In the genomic region with DNA sequence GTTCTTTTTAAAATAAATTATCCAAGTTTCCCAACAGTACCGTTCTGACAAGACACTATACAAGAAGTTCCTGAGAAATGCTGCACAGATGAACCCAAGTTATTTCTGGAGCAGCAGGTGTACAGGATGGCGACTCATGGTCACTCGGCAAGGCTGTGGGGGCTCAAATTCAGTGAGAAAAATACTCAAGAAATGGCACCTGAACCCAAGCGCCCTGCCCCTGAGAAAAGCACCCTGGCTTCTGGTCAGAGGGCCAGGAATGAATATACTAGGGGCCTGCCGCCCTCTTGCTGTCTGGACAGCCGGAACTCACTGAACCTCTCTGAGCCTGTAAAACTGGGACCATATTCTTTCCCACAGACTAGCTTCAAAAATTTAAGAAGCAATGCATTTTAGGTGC, we compare ENCODE assay signal across 9 cellular contexts. TPM values are rescaled to one million over a fixed set of nuclear protein-coding genes. Genes with fewer than 3 reads are reported as not detected.
DNase-seq lines count a peak whose midpoint lies in the region; ATAC-seq and TF ChIP-seq lines count a peak whose summit lies in the region.
"Had no signal": no experiment of that assay in that cellular context is flagged by ENCODE, and none has a peak within 500 bp of the region (broad histone marks: within the 10 kb centered on the region; RNA-seq: fewer than 3 reads in every experiment).

No MANE protein-coding gene starts in this region.

- H3K27me3 ChIP-seq in DND-41 (ENCODE audit: insufficient read depth, low read length, poor library complexity): no peaks in the 10 kb centered on the region
- H3K27me3 ChIP-seq in OCI-LY1 (ENCODE audit: insufficient read depth, low read length): no peaks in the 10 kb centered on the region
- H3K27me3 ChIP-seq in osteoblast (ENCODE audit: insufficient read depth, low read length): no peaks in the 10 kb centered on the region
- H3K27me3 ChIP-seq in uterus: no peaks in the 10 kb centered on the region

- H3K27me3 Mint-ChIP-seq in endothelial cell (ENCODE audit: unreplicated experiment): peaks cover 10% of the 10 kb centered on the region

- H3K27ac Mint-ChIP-seq in endothelial cell (ENCODE audit: unreplicated experiment): no peak overlapping the region

- TF ChIP-seq CTCF in DND-41 (IDR thresholded peaks at IDR 0.05; ENCODE audit: borderline replicate concordance, extremely low read depth, low read length, poor library complexity, severe bottlenecking): no peak
- TF ChIP-seq CTCF in OCI-LY1 (IDR thresholded peaks at IDR 0.05; ENCODE audit: low read length): no peak
- TF ChIP-seq CTCF in endothelial cell (IDR thresholded peaks at IDR 0.05; ENCODE audit: unreplicated experiment): no peak
- no peak for TF ChIP-seq CTCF in osteoblast (IDR thresholded peaks at IDR 0.05; ENCODE audit: extremely low read depth, low read depth, low read length)
- no peak for TF ChIP-seq CTCF in uterus (IDR thresholded peaks at IDR 0.05)

- H2AFZ ChIP-seq in DND-41 (ENCODE audit: low read depth, low read length) (no peak overlapping the region), OCI-LY1 (ENCODE audit: low read length) (no peak overlapping the region), osteoblast (ENCODE audit: low read length) (no peak overlapping the region)

- H3K9ac ChIP-seq in DND-41 (ENCODE audit: low read depth, low read length) (peak overlapping the region; percentile 67), OCI-LY1 (ENCODE audit: low read length) (peak overlapping the region; percentile 94)

- H3K4me3 Mint-ChIP-seq in endothelial cell (ENCODE audit: unreplicated experiment): peak overlapping the region; percentile 99

- peaks cover 9% of the 10 kb centered on the region; the same call in 1 of the 2 replicates for H3F3A ChIP-seq in OCI-LY1 (ENCODE audit: insufficient read depth, low read length)

- no peak overlapping the region; the same call in 1 of the 2 replicates for H3K27ac ChIP-seq in DND-41 (ENCODE audit: low read length)
- peak overlapping the region; percentile 98 for H3K27ac ChIP-seq in OCI-LY1 (ENCODE audit: low read depth, low read length, poor library complexity, severe bottlenecking)
- H3K27ac ChIP-seq in osteoblast (ENCODE audit: low read depth, low read length): no peak overlapping the region
- H3K27ac ChIP-seq in uterus: peak overlapping the region in 1 of 2 donors; percentile 98

- ATAC-seq in DND-41 (ENCODE audit: insufficient read depth, low read depth): no peak
- ATAC-seq in GM18517 (IDR thresholded peaks at IDR 0.05; ENCODE audit: unreplicated experiment): no peak

- H3K36me3 ChIP-seq in DND-41 (ENCODE audit: insufficient read depth, low read length) (peaks cover 6% of the 10 kb centered on the region; the same call in 1 of the 2 replicates), OCI-LY1 (ENCODE audit: insufficient read depth, low read length) (no peaks in the 10 kb centered on the region; the same call in 1 of the 2 replicates), osteoblast (ENCODE audit: insufficient read depth, low read length) (no peaks in the 10 kb centered on the region), uterus (no peaks in the 10 kb centered on the region)

- H3K36me3 Mint-ChIP-seq in endothelial cell (ENCODE audit: low read depth, unreplicated experiment): peaks cover 19% of the 10 kb centered on the region

- no peak for TF ChIP-seq POLR2A in uterus (IDR thresholded peaks at IDR 0.05)

- H3K4me2 ChIP-seq in DND-41 (ENCODE audit: insufficient read depth, low read length) (peak overlapping the region; percentile 87), OCI-LY1 (ENCODE audit: low read length) (peak overlapping the region; percentile 89), osteoblast (ENCODE audit: insufficient read depth, low read length) (peak overlapping the region; percentile 99)

- H3K4me1 ChIP-seq in DND-41 (ENCODE audit: insufficient read depth, low read length) (peaks cover 53% of the 10 kb centered on the region), OCI-LY1 (ENCODE audit: insufficient read depth, low read length, severe bottlenecking) (peaks cover 68% of the 10 kb centered on the region), osteoblast (ENCODE audit: insufficient read depth, low read length) (peaks cover 34% of the 10 kb centered on the region), uterus (peaks cover 5 to 8% of the 10 kb centered on the region in 2 donors)

- H3K4me1 Mint-ChIP-seq in endothelial cell (ENCODE audit: unreplicated experiment): peaks cover 56% of the 10 kb centered on the region

- intact Hi-C loops in uterus (cut with DNase I; ENCODE audit: low total_unique reads): no loop called here

- DNase-seq in DND-41: no peak
- no peak for DNase-seq in endothelial cell (ENCODE audit: low spot score)
- DNase-seq in osteoblast (ENCODE audit: insufficient read length, low spot score, missing footprints): no peak
- DNase-seq in SHP77 (lab: John Stamatoyannopoulos, UW): no peak
- no peak for DNase-seq in stimulated activated CD4-positive, alpha-beta T cell treated with anti-CD3 and anti-CD28 coated beads, Interleukin-4, amount 100 ng/mL, for 24 hours
- no peak for DNase-seq in uterus
- DNase-seq: NCI-H187 treated with DMSO at 0.1 percent for 48 hours had no signal

- peaks cover 51% of the 10 kb centered on the region for H4K20me1 ChIP-seq in DND-41 (ENCODE audit: insufficient read depth, low read length)
- no peaks in the 10 kb centered on the region for H4K20me1 ChIP-seq in OCI-LY1 (ENCODE audit: insufficient read depth, low read length)
- H4K20me1 ChIP-seq in osteoblast (ENCODE audit: insufficient read depth, low read length): peaks cover 47% of the 10 kb centered on the region

- peak overlapping the region; percentile 39 to 70; a peak in 3 of 4 replicates for H3K4me3 ChIP-seq in DND-41 (ENCODE audit: low read depth in 1 of 2, low read length in 2 of 2)
- peak overlapping the region; percentile 87 for H3K4me3 ChIP-seq in OCI-LY1 (ENCODE audit: low read depth, low read length, poor library complexity, severe bottlenecking)
- peak overlapping the region; percentile 85 for H3K4me3 ChIP-seq in osteoblast (ENCODE audit: insufficient read depth, low read length)
- peak overlapping the region in 1 of 2 donors; percentile 63 for H3K4me3 ChIP-seq in uterus

- H3K9me3 Mint-ChIP-seq in endothelial cell (ENCODE audit: unreplicated experiment): no peaks in the 10 kb centered on the region

- no peaks in the 10 kb centered on the region for H3K9me2 ChIP-seq in OCI-LY1 (ENCODE audit: low read depth, low read length)

- H3K9me3 ChIP-seq in DND-41 (ENCODE audit: insufficient read depth, low read length, severe bottlenecking) (peaks cover 4% of the 10 kb centered on the region), OCI-LY1 (ENCODE audit: low read length) (no peaks in the 10 kb centered on the region), osteoblast (ENCODE audit: low read depth, low read length) (no peaks in the 10 kb centered on the region), uterus (no peaks in the 10 kb centered on the region)

- H3K79me2 ChIP-seq in DND-41 (ENCODE audit: insufficient read depth, low read length): peaks cover 55% of the 10 kb centered on the region
- H3K79me2 ChIP-seq in OCI-LY1 (ENCODE audit: insufficient read depth, low read length): peaks cover 25% of the 10 kb centered on the region
- H3K79me2 ChIP-seq in osteoblast (ENCODE audit: insufficient read depth, low read length): peaks cover 53% of the 10 kb centered on the region

RNA-seq across cellular contexts. Expression of gene RAPGEF1, which starts 1.6 kb away (rescaled TPM):
- total RNA-seq in endothelial cell (ENCODE audit: unreplicated experiment) (226 TPM), osteoblast (34.7 and 42.1 TPM in 2 replicates), uterus (10 to 100 TPM; 13.1 to 73.7 (median 26.2) TPM)
